In the genomic region with DNA sequence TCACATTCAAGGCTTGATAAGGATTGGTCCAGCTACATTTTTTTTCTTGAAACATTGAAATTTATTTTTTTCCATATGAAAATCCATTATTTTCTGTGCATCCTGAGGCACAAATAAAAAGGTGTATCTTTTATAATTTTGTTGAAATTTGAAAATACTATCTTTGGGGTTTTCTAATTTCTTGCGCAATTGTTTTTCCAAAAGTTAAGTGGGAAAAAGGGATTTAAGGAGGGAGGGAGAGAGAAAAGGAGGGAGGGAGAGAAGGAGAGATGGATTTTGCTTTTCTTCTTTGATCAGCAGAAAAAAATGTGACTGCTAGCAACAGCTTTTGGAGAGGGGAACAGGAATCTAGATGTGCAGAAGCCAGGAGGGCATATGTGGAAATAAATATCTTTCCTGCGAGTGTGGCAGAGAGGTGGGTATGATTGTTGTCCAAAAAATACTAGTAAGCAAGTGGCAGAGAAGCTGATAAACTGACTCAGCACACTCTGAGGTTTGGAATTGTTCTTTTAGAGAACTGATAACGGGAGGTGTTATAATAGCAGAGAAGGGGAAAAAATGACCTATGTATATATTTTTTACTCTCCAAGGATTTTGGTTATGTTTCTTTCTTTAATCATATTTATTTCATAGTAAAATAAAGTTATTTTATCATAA, we compare ENCODE assay signal across 24 cellular contexts.
DNase-seq lines count a peak whose midpoint lies in the region; ATAC-seq lines count a peak whose summit lies in the region.
"Had no signal": no experiment of that assay in that cellular context is flagged by ENCODE, and none has a peak within 500 bp of the region (broad histone marks: within the 10 kb centered on the region; RNA-seq: fewer than 3 reads in every experiment).

No MANE protein-coding gene starts in this region.

- H3K4ac ChIP-seq in mesenchymal stem cell (ENCODE audit: low read depth in 1 of 2, low read length in 2 of 2) = peak overlapping the region in 1 of 2 experiments; percentile 86

- H2BK15ac ChIP-seq in mesenchymal stem cell (ENCODE audit: low read depth, poor library complexity, severe bottlenecking) = no peak overlapping the region

- intact Hi-C loops in right cardiac atrium (cut with DNase I) = no loop called here
- intact Hi-C loops in Right ventricle myocardium inferior (cut with DNase I) = loop anchor here (5.0 to 10.0 kb wide), 3 partner anchors 65 to 125 kb away; no protein-coding TSS in a partner anchor

- peak overlapping the region; percentile 43 to 48 for H3K18ac ChIP-seq in mesenchymal stem cell (ENCODE audit: low read depth in 1 of 2, low read length in 2 of 2)

- H3K9me3 ChIP-seq in right cardiac atrium (ENCODE audit: control insufficient read depth, low read length) = no peaks in the 10 kb centered on the region
- H3K9me3 ChIP-seq in mesenchymal stem cell (ENCODE audit: control insufficient read depth, low read length) = no peaks in the 10 kb centered on the region
- H3K9me3 ChIP-seq: esophagus squamous epithelium, uterus had no signal

- peak overlapping the region; percentile 54 to 72 for H2BK12ac ChIP-seq in mesenchymal stem cell (ENCODE audit: low read length in 2 of 2)

- peak overlapping the region; percentile 42 for H2AFZ ChIP-seq in mesenchymal stem cell (ENCODE audit: low read depth, low read length)

- ATAC-seq in right cardiac atrium (peak; percentile 59 to 76), Right ventricle myocardium inferior (no peak), HG03095 (IDR thresholded peaks at IDR 0.05; ENCODE audit: unreplicated experiment) (no peak), HG02852 (IDR thresholded peaks at IDR 0.05; ENCODE audit: unreplicated experiment) (no peak)
- ATAC-seq: natural killer cell treated with Interleukin-12 subunit alpha and Interleukin-12 subunit beta and Interleukin-15 and Interleukin-18, amount 100 ng/mL, for 72 hours had no signal

- H3K4me1 ChIP-seq in right cardiac atrium (ENCODE audit: control insufficient read depth, insufficient read depth, low read length) (no peaks in the 10 kb centered on the region), mesenchymal stem cell (ENCODE audit: control insufficient read depth, insufficient read depth, low read depth, low read length) (no peaks in the 10 kb centered on the region)
- H3K4me1 ChIP-seq: uterus had no signal

- no peak overlapping the region for H3K4me2 ChIP-seq in mesenchymal stem cell (ENCODE audit: low read length, poor library complexity, severe bottlenecking)
- H3K4me2 ChIP-seq: hepatocyte had no signal

- no peak overlapping the region for H3K4me3 ChIP-seq in right cardiac atrium (ENCODE audit: low read length)
- peak overlapping the region in 1 of 2 experiments; percentile 38 for H3K4me3 ChIP-seq in mesenchymal stem cell (ENCODE audit: insufficient read depth in 1 of 2, low read depth in 1 of 2, low read length in 2 of 2)
- H3K4me3 ChIP-seq: esophagus squamous epithelium, hepatocyte, uterus had no signal

- peak overlapping the region; percentile 76 for H3K9ac ChIP-seq in mesenchymal stem cell (ENCODE audit: low read length)

- DNase-seq in right cardiac atrium (no peak), Right ventricle myocardium inferior (ENCODE audit: missing footprints) (no peak), astrocyte of the hippocampus (ENCODE audit: low read depth, low spot score) (peak; percentile 24), mesenchymal stem cell (no peak), cortex of kidney (lab: John Stamatoyannopoulos, UW) (no peak), germinal center (ENCODE audit: low spot score) (no peak)
- DNase-seq: activated CD4-positive, alpha-beta T cell treated with anti-CD3 and anti-CD28 coated beads, Interleukin-2, amount 10 ng/mL, durations not matched to agents 7 days and 5 days; activated CD8-positive, alpha-beta memory T cell treated with anti-CD3 and anti-CD28 coated beads, Interleukin-2, amount 50 U/mL, for 4 hours; activated effector memory CD4-positive, alpha-beta T cell treated with Interleukin-2 at 50 U/mL for 16 hours; CD4-positive, alpha-beta T cell; central memory CD4-positive, alpha-beta T cell; DND-41; effector CD4-positive, alpha-beta T cell; esophagus squamous epithelium; KBM-7; MV-4-11; NCI-H1930; NCI-H446; stimulated activated CD4-positive, alpha-beta T cell treated with anti-CD3 and anti-CD28 coated beads, Interleukin-12 subunit alpha, Interleukin-12 subunit beta, amount 100 ng/mL, for 4 hours; uterus had no signal

- 70% methylated on average over 3 of the region's 3 CpGs for WGBS in right cardiac atrium
- 71% methylated on average over 2 of the region's 3 CpGs for WGBS in mesenchymal stem cell

- no peak overlapping the region for H3K23ac ChIP-seq in mesenchymal stem cell (ENCODE audit: low read length in 2 of 2)

- peak overlapping the region; percentile 61 for H2BK120ac ChIP-seq in mesenchymal stem cell (ENCODE audit: low read depth, low read length)

- peak overlapping the region; percentile 23 for H3K27ac ChIP-seq in right cardiac atrium (ENCODE audit: low read length)
- no peak overlapping the region for H3K27ac ChIP-seq in mesenchymal stem cell (ENCODE audit: low read length, poor library complexity, severe bottlenecking)

- no peak overlapping the region for H4K91ac ChIP-seq in mesenchymal stem cell (ENCODE audit: low read length)

- no peak overlapping the region for H4K8ac ChIP-seq in mesenchymal stem cell (ENCODE audit: low read length)

- H2BK5ac ChIP-seq in mesenchymal stem cell (ENCODE audit: low read depth, low read length, poor library complexity, severe bottlenecking) = no peak overlapping the region

- H3K27me3 ChIP-seq in right cardiac atrium (ENCODE audit: control insufficient read depth, insufficient read depth) = no peaks in the 10 kb centered on the region
- H3K27me3 ChIP-seq in mesenchymal stem cell (ENCODE audit: control insufficient read depth in 1 of 2, insufficient read depth in 1 of 2, low read length in 2 of 2) = no peaks in the 10 kb centered on the region
- H3K27me3 ChIP-seq: esophagus squamous epithelium, hepatocyte, uterus had no signal

- H2AK5ac ChIP-seq in mesenchymal stem cell (ENCODE audit: low read length, severe bottlenecking) = no peak overlapping the region

- H3K14ac ChIP-seq in mesenchymal stem cell (ENCODE audit: low read length in 2 of 2) = no peak overlapping the region

- H3K79me1 ChIP-seq in mesenchymal stem cell (replicated peaks; ENCODE audit: low read length, poor library complexity, severe bottlenecking) = no peaks in the 10 kb centered on the region

- H3K36me3 ChIP-seq in mesenchymal stem cell (ENCODE audit: control insufficient read depth in 1 of 2, insufficient read depth in 2 of 2, low read depth in 1 of 2, low read length in 2 of 2) = no peaks in the 10 kb centered on the region
- H3K36me3 ChIP-seq: esophagus squamous epithelium, uterus had no signal

Comparison
In these comparisons a context has a peak if more than half of its experiments do, and no peak if none do; other contexts are left out.
1. ATAC-seq: peak in right cardiac atrium (2 of 2); none in Right ventricle myocardium inferior (single experiment), HG03095 (single experiment) and HG02852 (single experiment).